15 cellular contexts compared by ENCODE assay signal in the genomic region with DNA sequence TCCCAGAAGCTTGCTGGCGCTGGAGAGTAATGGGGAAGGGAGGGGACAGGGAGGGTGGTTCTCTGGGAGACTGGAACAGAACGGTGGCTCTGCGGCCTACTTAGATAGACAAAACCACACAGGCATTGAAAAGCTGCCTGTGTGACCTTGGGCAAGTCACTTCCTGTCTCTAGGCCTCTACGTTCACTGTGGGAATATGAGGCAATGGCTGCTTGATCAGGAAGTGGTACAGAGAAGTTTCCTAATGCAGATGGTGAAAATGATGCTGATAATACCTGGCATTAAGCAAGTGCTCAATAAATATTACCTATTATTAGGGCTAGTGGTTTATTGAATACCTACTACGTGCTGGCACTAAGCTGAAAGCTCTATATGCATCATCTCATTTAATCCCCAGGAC. TPM values are rescaled to one million over a fixed set of nuclear protein-coding genes. Genes with fewer than 3 reads are reported as not detected.
DNase-seq lines count a peak whose midpoint lies in the region; ATAC-seq, FAIRE-seq and TF ChIP-seq lines count a peak whose summit lies in the region.
"Had no signal": no experiment of that assay in that cellular context is flagged by ENCODE, and none has a peak within 500 bp of the region (broad histone marks: within the 10 kb centered on the region; RNA-seq: fewer than 3 reads in every experiment).

No MANE protein-coding gene starts in this region.

- peaks cover 19% of the 10 kb centered on the region for H3K4me1 ChIP-seq in CD4-positive, alpha-beta memory T cell (ENCODE audit: insufficient read depth, low read length)
- H3K4me1 ChIP-seq in endothelial cell of umbilical vein (ENCODE audit: control insufficient read depth, extremely low read depth, insufficient read depth, low read length), result no peaks in the 10 kb centered on the region
- H3K4me1 ChIP-seq in osteoblast (ENCODE audit: insufficient read depth, low read length), result no peaks in the 10 kb centered on the region

- H3K9ac ChIP-seq in endothelial cell of umbilical vein (replicated peaks; ENCODE audit: extremely low read depth, insufficient read depth, low read length), result no peak overlapping the region

- H4K20me1 ChIP-seq in endothelial cell of umbilical vein (replicated peaks; ENCODE audit: control insufficient read depth, extremely low read depth, insufficient read depth, low read length) (no peaks in the 10 kb centered on the region), osteoblast (ENCODE audit: insufficient read depth, low read length) (no peaks in the 10 kb centered on the region)

- peaks cover 15 to 28% (median 15%) of the 10 kb centered on the region in 4 donors for H3K4me1 Mint-ChIP-seq in CD4-positive, alpha-beta memory T cell
- H3K4me1 Mint-ChIP-seq in T-helper 2 cell treated with Interferon-gamma antibody and Interleukin-4, amounts not matched to agents 5 μg/mL and 100 μg/mL, for 36 hours (ENCODE audit: low read depth), result peaks cover 12% of the 10 kb centered on the region

- H3K4me3 Mint-ChIP-seq in CD4-positive, alpha-beta memory T cell, result no peak overlapping the region
- no peak overlapping the region for H3K4me3 Mint-ChIP-seq in T-helper 2 cell treated with Interferon-gamma antibody and Interleukin-4, amounts not matched to agents 5 μg/mL and 100 μg/mL, for 36 hours

- no peak for TF ChIP-seq POLR2A in endothelial cell of umbilical vein (IDR thresholded peaks at IDR 0.05; ENCODE audit: low read depth, low read length)

- H3K79me2 ChIP-seq in endothelial cell of umbilical vein (ENCODE audit: control insufficient read depth, insufficient read depth, low read length), result no peaks in the 10 kb centered on the region
- H3K79me2 ChIP-seq in osteoblast (ENCODE audit: insufficient read depth, low read length), result no peaks in the 10 kb centered on the region

- no TSS peak for BruUV-seq in endothelial cell of umbilical vein (replicated peaks; lab: Mats Ljungman, UMichigan)

- H3K9me1 ChIP-seq in endothelial cell of umbilical vein (replicated peaks; ENCODE audit: control insufficient read depth, extremely low read depth, insufficient read depth, low read length), result no peaks in the 10 kb centered on the region

- no peaks in the 10 kb centered on the region for H3K9me3 Mint-ChIP-seq in CD4-positive, alpha-beta memory T cell
- H3K9me3 Mint-ChIP-seq in T-helper 2 cell treated with Interferon-gamma antibody and Interleukin-4, amounts not matched to agents 5 μg/mL and 100 μg/mL, for 36 hours, result no peaks in the 10 kb centered on the region

- H3K27ac ChIP-seq in CD4-positive, alpha-beta memory T cell (ENCODE audit: low read depth, low read length), result peak overlapping the region; percentile 8
- no peak overlapping the region for H3K27ac ChIP-seq in endothelial cell of umbilical vein (ENCODE audit: insufficient read depth, low read depth, low read length)
- no peak overlapping the region for H3K27ac ChIP-seq in osteoblast (ENCODE audit: low read depth, low read length)

- ATAC-seq in GM19351 (IDR thresholded peaks at IDR 0.05; ENCODE audit: unreplicated experiment) (no peak), HG02884 (IDR thresholded peaks at IDR 0.05; ENCODE audit: unreplicated experiment) (no peak)
- ATAC-seq: left colon had no signal

- peaks cover 22 to 24% of the 10 kb centered on the region in 2 donors for H3K36me3 Mint-ChIP-seq in CD4-positive, alpha-beta memory T cell
- H3K36me3 Mint-ChIP-seq in T-helper 2 cell treated with Interferon-gamma antibody and Interleukin-4, amounts not matched to agents 5 μg/mL and 100 μg/mL, for 36 hours (ENCODE audit: low read depth), result peaks cover 12% of the 10 kb centered on the region

- TF ChIP-seq CTCF in endothelial cell of umbilical vein (IDR thresholded peaks at IDR 0.05; ENCODE audit: extremely low read depth in 1 of 2, insufficient read depth in 1 of 2, low read depth in 1 of 2, low read length in 2 of 2), result no peak
- TF ChIP-seq CTCF in osteoblast (IDR thresholded peaks at IDR 0.05; ENCODE audit: extremely low read depth, low read depth, low read length), result no peak

- H3K9me3 ChIP-seq in CD4-positive, alpha-beta memory T cell (ENCODE audit: control insufficient read depth in 1 of 2, low read length in 2 of 2), result no peaks in the 10 kb centered on the region
- no peaks in the 10 kb centered on the region for H3K9me3 ChIP-seq in endothelial cell of umbilical vein (replicated peaks; ENCODE audit: control insufficient read depth, insufficient read depth, low read length)
- H3K9me3 ChIP-seq in osteoblast (ENCODE audit: low read depth, low read length), result no peaks in the 10 kb centered on the region

- DNase-seq in CD4-positive, alpha-beta memory T cell, result peak in 4 of 5 donors; percentile 22 to 30 (median 28)
- DNase-seq in HT1080 (ENCODE audit: low read depth), result peak; percentile 53
- peak; percentile 10 for DNase-seq in T-helper 2 cell treated with Interferon-gamma antibody and Interleukin-4, amounts not matched to agents 5 μg/mL and 100 μg/mL, for 36 hours (ENCODE audit: low spot score)
- DNase-seq in endothelial cell of umbilical vein (ENCODE audit: low read depth, low spot score), result no peak
- no peak for DNase-seq in NCI-H2107 treated with DMSO at 0.1 percent for 48 hours (lab: John Stamatoyannopoulos, UW; ENCODE audit: unreplicated experiment)
- no peak for DNase-seq in osteoblast (ENCODE audit: insufficient read length, low spot score, missing footprints)
- DNase-seq: left colon, NCI-H1694, RPMI8226 had no signal

- POLR2A ChIA-PET in CD4-positive, alpha-beta memory T cell (lab: Charles Lee; ENCODE audit: partially characterized antibody), result no interaction called here
- POLR2A ChIA-PET in endothelial cell of umbilical vein (lab: Charles Lee), result no interaction called here

- intact Hi-C loops in CD4-positive, alpha-beta memory T cell (cut with micrococcal nuclease), result no loop called here
- intact Hi-C loops in endothelial cell of umbilical vein (cut with micrococcal nuclease), result no loop called here

- no peaks in the 10 kb centered on the region for H3K27me3 Mint-ChIP-seq in CD4-positive, alpha-beta memory T cell
- H3K27me3 Mint-ChIP-seq in T-helper 2 cell treated with Interferon-gamma antibody and Interleukin-4, amounts not matched to agents 5 μg/mL and 100 μg/mL, for 36 hours (ENCODE audit: low read depth), result no peaks in the 10 kb centered on the region

- CTCF ChIA-PET in CD4-positive, alpha-beta memory T cell (lab: Charles Lee; ENCODE audit: partially characterized antibody), result interaction anchor here (0.6 to 1.0 kb wide), 2 partner anchors 15 to 995 kb away, joined by 3 read pairs; no protein-coding TSS in a partner anchor
- CTCF ChIA-PET in endothelial cell of umbilical vein (lab: Charles Lee), result no interaction called here

- FAIRE-seq in endothelial cell of umbilical vein (lab: Jason Lieb, UNC), result peak; percentile 12
- FAIRE-seq: D721Med had no signal

- H3K27ac Mint-ChIP-seq in CD4-positive, alpha-beta memory T cell, result peak overlapping the region; percentile 58 to 96 (median 88)
- peak overlapping the region; percentile 83 for H3K27ac Mint-ChIP-seq in T-helper 2 cell treated with Interferon-gamma antibody and Interleukin-4, amounts not matched to agents 5 μg/mL and 100 μg/mL, for 36 hours

- H3K4me3 ChIP-seq in CD4-positive, alpha-beta memory T cell (ENCODE audit: low read length in 2 of 2), result no peak overlapping the region
- H3K4me3 ChIP-seq in endothelial cell of umbilical vein (replicated peaks in 1 of 3; ENCODE audit: insufficient read depth in 1 of 3, low read depth in 1 of 3, low read length in 3 of 3) (no peak overlapping the region), osteoblast (ENCODE audit: insufficient read depth, low read length) (no peak overlapping the region)

- H3K27me3 ChIP-seq in CD4-positive, alpha-beta memory T cell (ENCODE audit: insufficient read depth, low read length), result no peaks in the 10 kb centered on the region
- H3K27me3 ChIP-seq in endothelial cell of umbilical vein (ENCODE audit: control insufficient read depth in 2 of 2, insufficient read depth in 2 of 2, low read length in 2 of 2) (no peaks in the 10 kb centered on the region), osteoblast (ENCODE audit: insufficient read depth, low read length) (no peaks in the 10 kb centered on the region)

- dilution Hi-C loops in endothelial cell of umbilical vein (cut with MboI; ENCODE audit: extremely low pct_ligation_motif_present, low sequenced_read_pairs), result no loop called here

- H2AFZ ChIP-seq in endothelial cell of umbilical vein (ENCODE audit: low read depth, low read length) (no peak overlapping the region), osteoblast (ENCODE audit: low read length) (no peak overlapping the region)

- peaks cover 14% of the 10 kb centered on the region for H3K36me3 ChIP-seq in CD4-positive, alpha-beta memory T cell (ENCODE audit: insufficient read depth, low read length)
- H3K36me3 ChIP-seq in endothelial cell of umbilical vein (ENCODE audit: control insufficient read depth in 2 of 2, extremely low read depth in 1 of 2, insufficient read depth in 2 of 2, low read length in 2 of 2) (peaks cover 0 to 4% of the 10 kb centered on the region in 2 experiments), osteoblast (ENCODE audit: insufficient read depth, low read length) (no peaks in the 10 kb centered on the region)

- H3K4me2 ChIP-seq in endothelial cell of umbilical vein (ENCODE audit: insufficient read depth, low read length) (no peak overlapping the region), osteoblast (ENCODE audit: insufficient read depth, low read length) (no peak overlapping the region)

RNA-seq across cellular contexts. Expression of a gene that starts 15.7 kb away (rescaled TPM):
- total RNA-seq in CD4-positive, alpha-beta memory T cell, result 10 to 100 TPM; 16.3 to 20.4 TPM
- polyA plus RNA-seq in CD4-positive, alpha-beta memory T cell, result 10 to 100 TPM; 42.2 to 67.7 TPM
- total RNA-seq in HT1080 (2014; rRNA removed; shearing (Covaris generic)), result 18.0 TPM in 2 replicates
- polyA plus RNA-seq in HT1080 (2015; cell fraction: cytosol; rRNA removed), result 13.4 and 15.6 TPM in 2 replicates
- polyA plus RNA-seq in HT1080 (2015; cell fraction: nucleus; rRNA removed), result 10.4 and 14.5 TPM in 2 replicates
- total RNA-seq in endothelial cell of umbilical vein, result 23.1 and 24.9 TPM in 2 replicates
- 43.6 and 54.8 TPM in 2 replicates for polyA plus RNA-seq in endothelial cell of umbilical vein
- polyA plus RNA-seq in endothelial cell of umbilical vein (2011; cell fraction: cytosol; rRNA removed), result 28.0 and 32.4 TPM in 2 replicates
- polyA plus RNA-seq in endothelial cell of umbilical vein (2011; cell fraction: nucleus; rRNA removed), result 12.6 and 14.8 TPM in 2 replicates
- polyA plus RNA-seq in endothelial cell of umbilical vein (2012), result 18.2 and 23.2 TPM in 2 replicates
- polyA minus RNA-seq in endothelial cell of umbilical vein, result 6.7 and 7.3 TPM in 2 replicates
- 1.6 TPM for polyA minus RNA-seq in endothelial cell of umbilical vein (2011; cell fraction: cytosol; rRNA and poly(A)+ RNA removed)
- polyA minus RNA-seq in endothelial cell of umbilical vein (2011; cell fraction: nucleus; rRNA and poly(A)+ RNA removed), result 2.7 and 3.0 TPM in 2 replicates
- total RNA-seq in osteoblast, result 13.0 and 15.6 TPM in 2 replicates

RNA-seq across cellular contexts. Expression of a gene that starts 16.0 kb away (rescaled TPM):
- total RNA-seq in CD4-positive, alpha-beta memory T cell, result 10 to 100 TPM; 47.6 to 53.2 TPM
- 100 to 1,000 TPM; 271 to 332 TPM for polyA plus RNA-seq in CD4-positive, alpha-beta memory T cell
- total RNA-seq in HT1080 (2014; rRNA removed; shearing (Covaris generic)), result 163 and 177 TPM in 2 replicates
- polyA plus RNA-seq in HT1080 (2015; cell fraction: cytosol; rRNA removed), result 43.2 and 76.4 TPM in 2 replicates
- 21.6 and 22.0 TPM in 2 replicates for polyA plus RNA-seq in HT1080 (2015; cell fraction: nucleus; rRNA removed)
- total RNA-seq in endothelial cell of umbilical vein, result 94.0 and 96.6 TPM in 2 replicates
- polyA plus RNA-seq in endothelial cell of umbilical vein, result 196 and 215 TPM in 2 replicates
- polyA plus RNA-seq in endothelial cell of umbilical vein (2011; cell fraction: cytosol; rRNA removed), result 228 and 254 TPM in 2 replicates
- polyA plus RNA-seq in endothelial cell of umbilical vein (2011; cell fraction: nucleus; rRNA removed), result 52.5 and 57.9 TPM in 2 replicates
- polyA plus RNA-seq in endothelial cell of umbilical vein (2012), result 132 and 140 TPM in 2 replicates
- polyA minus RNA-seq in endothelial cell of umbilical vein, result 53.0 and 69.3 TPM in 2 replicates
- polyA minus RNA-seq in endothelial cell of umbilical vein (2011; cell fraction: cytosol; rRNA and poly(A)+ RNA removed), result 48.4 TPM
- 17.4 and 23.7 TPM in 2 replicates for polyA minus RNA-seq in endothelial cell of umbilical vein (2011; cell fraction: nucleus; rRNA and poly(A)+ RNA removed)
- total RNA-seq in osteoblast, result 43.0 and 52.1 TPM in 2 replicates

RNA-seq across cellular contexts. Expression of a gene that starts 31.3 kb away (rescaled TPM):
- total RNA-seq in CD4-positive, alpha-beta memory T cell, result not detected
- under 1 TPM; 0.08 to 0.13 TPM for polyA plus RNA-seq in CD4-positive, alpha-beta memory T cell
- 0.07 and 0.21 TPM in 2 replicates for total RNA-seq in HT1080 (2014; rRNA removed; shearing (Covaris generic))
- polyA plus RNA-seq in HT1080 (2015; cell fraction: cytosol; rRNA removed), result 0.07 TPM in 1 of 2 replicates, not detected in the other
- polyA plus RNA-seq in HT1080 (2015; cell fraction: nucleus; rRNA removed), result 0.16 TPM in 1 of 2 replicates, not detected in the other
- total RNA-seq in endothelial cell of umbilical vein (not detected in 2 replicates), osteoblast (not detected in 2 replicates)
- not detected in 2 replicates for polyA plus RNA-seq in endothelial cell of umbilical vein
- polyA plus RNA-seq in endothelial cell of umbilical vein (2011; cell fraction: cytosol; rRNA removed), result not detected in 2 replicates
- polyA plus RNA-seq in endothelial cell of umbilical vein (2011; cell fraction: nucleus; rRNA removed), result 0.04 TPM in 1 of 2 replicates, not detected in the other
- polyA plus RNA-seq in endothelial cell of umbilical vein (2012), result 0.08 TPM in 2 replicates
- polyA minus RNA-seq in endothelial cell of umbilical vein, result not detected in 2 replicates
- not detected for polyA minus RNA-seq in endothelial cell of umbilical vein (2011; cell fraction: cytosol; rRNA and poly(A)+ RNA removed)
- not detected in 2 replicates for polyA minus RNA-seq in endothelial cell of umbilical vein (2011; cell fraction: nucleus; rRNA and poly(A)+ RNA removed)
- total RNA-seq: activated CD8-positive, alpha-beta memory T cell treated with anti-CD3 and anti-CD28 coated beads for 36 hours; cardiac septum; subcutaneous adipose tissue had no signal

Comparison
In these comparisons a context has a peak if more than half of its experiments do, and no peak if none do; other contexts are left out.
1. DNase-seq: peak in CD4-positive, alpha-beta memory T cell (4 of 5), HT1080 (single experiment) and T-helper 2 cell treated with Interferon-gamma antibody and Interleukin-4, amounts not matched to agents 5 μg/mL and 100 μg/mL, for 36 hours (single experiment); none in endothelial cell of umbilical vein (single experiment), NCI-H2107 treated with DMSO at 0.1 percent for 48 hours (single experiment) and osteoblast (single experiment).